ENCODE assay signal across 20 cellular contexts in genomic region chr4:83708500-83709175, GRCh38.
"Had no signal": no experiment of that assay in that cellular context is flagged by ENCODE, and none has a peak within 500 bp of the region (broad histone marks: within the 10 kb centered on the region; RNA-seq: fewer than 3 reads in every experiment).

No MANE protein-coding gene starts in this region.

- H3K9me3 ChIP-seq: left lung, right atrium auricular region, tibial nerve had no signal

- H3K4me1 ChIP-seq: left lung, right atrium auricular region, tibial nerve had no signal

- DNase-seq: activated B cell treated with CpG ODN at 0.5 μM for 24 hours; activated CD4-positive, alpha-beta T cell treated with anti-CD3 and anti-CD28 coated beads for 48 hours; activated CD8-positive, alpha-beta memory T cell treated with anti-CD3 and anti-CD28 coated beads, Interleukin-2, amount 50 U/mL, for 4 hours; activated CD8-positive, alpha-beta T cell treated with anti-CD3 and anti-CD28 coated beads for 36 hours; activated effector memory CD4-positive, alpha-beta T cell treated with anti-CD3 and anti-CD28 coated beads, Interleukin-2, amount 50 U/mL, for 16 hours; activated T-cell treated with anti-CD3 and anti-CD28 coated beads, Interleukin-2, amount 50 U/mL, for 48 hours; amniotic stem cell; caudate nucleus; immature natural killer cell; left lung; mammary epithelial cell; naive thymus-derived CD8-positive, alpha-beta T cell; occipital lobe; small intestine; stimulated activated CD4-positive, alpha-beta T cell treated with anti-CD3 and anti-CD28 coated beads, Interleukin-4, amount 100 ng/mL, for 24 hours; stimulated activated naive CD4-positive, alpha-beta T cell; SW 1271 had no signal

- H3K4me3 ChIP-seq: hepatocyte, left lung, right atrium auricular region, tibial nerve had no signal

- H3K27me3 ChIP-seq: hepatocyte, left lung, right atrium auricular region, tibial nerve had no signal

- H3K36me3 ChIP-seq: left lung, right atrium auricular region, tibial nerve had no signal

- H3K27ac ChIP-seq: hepatocyte, left lung, right atrium auricular region, tibial nerve had no signal

- H3K4me2 ChIP-seq: hepatocyte had no signal

- H2AFZ ChIP-seq: hepatocyte had no signal
